In genomic region chr2:217911283-217911965, GRCh38 we compare ENCODE assay signal across 14 cellular contexts.
DNase-seq lines count a peak whose midpoint lies in the region; ATAC-seq and TF ChIP-seq lines count a peak whose summit lies in the region.
"Had no signal": no experiment of that assay in that cellular context is flagged by ENCODE, and none has a peak within 500 bp of the region (broad histone marks: within the 10 kb centered on the region; RNA-seq: fewer than 3 reads in every experiment).

No MANE protein-coding gene starts in this region.

- CTCF ChIA-PET in activated CD4-positive, alpha-beta T cell treated with anti-CD3 and anti-CD28 coated beads for 36 hours (lab: Charles Lee) = interaction anchor here (1.2 to 1.3 kb wide), 2 partner anchors 76 to 155 kb away, joined by 3 to 4 read pairs; no protein-coding TSS in a partner anchor

- no peaks in the 10 kb centered on the region for H3K9me3 Mint-ChIP-seq in activated CD4-positive, alpha-beta T cell treated with anti-CD3 and anti-CD28 coated beads for 36 hours (ENCODE audit: low read depth)
- H3K9me3 Mint-ChIP-seq: activated CD4-positive, alpha-beta T cell treated with anti-CD3 and anti-CD28 coated beads, Interleukin-2, amount 10 ng/mL, durations not matched to agents 7 days and 5 days; activated naive CD4-positive, alpha-beta T cell treated with anti-CD3 and anti-CD28 coated beads for 36 hours had no signal

- H3K4me3 ChIP-seq in heart right ventricle (peak overlapping the region in 2 of 10 donors; percentile 23 to 28), psoas muscle (no peak overlapping the region), aorta (ENCODE audit: low read length in 2 of 2) (no peak overlapping the region)

- H3K27ac ChIP-seq in heart right ventricle (peak overlapping the region; percentile 83 to 99 (median 94)), psoas muscle (peak overlapping the region; percentile 97), aorta (ENCODE audit: low read depth in 1 of 2, low read length in 2 of 2) (peak overlapping the region; percentile 89 to 95)

- H3K4me3 Mint-ChIP-seq in activated CD4-positive, alpha-beta T cell treated with anti-CD3 and anti-CD28 coated beads for 36 hours = no peak overlapping the region
- H3K4me3 Mint-ChIP-seq: activated CD4-positive, alpha-beta T cell treated with anti-CD3 and anti-CD28 coated beads, Interleukin-2, amount 10 ng/mL, durations not matched to agents 7 days and 5 days; activated naive CD4-positive, alpha-beta T cell treated with anti-CD3 and anti-CD28 coated beads for 36 hours had no signal

- H3K9me3 ChIP-seq in heart right ventricle (no peaks in the 10 kb centered on the region), psoas muscle (no peaks in the 10 kb centered on the region), aorta (ENCODE audit: control insufficient read depth, low read length) (no peaks in the 10 kb centered on the region)
- H3K9me3 ChIP-seq: SK-N-SH had no signal

- H3K27ac Mint-ChIP-seq in activated CD4-positive, alpha-beta T cell treated with anti-CD3 and anti-CD28 coated beads for 36 hours = no peak overlapping the region
- H3K27ac Mint-ChIP-seq: activated CD4-positive, alpha-beta T cell treated with anti-CD3 and anti-CD28 coated beads, Interleukin-2, amount 10 ng/mL, durations not matched to agents 7 days and 5 days; activated naive CD4-positive, alpha-beta T cell treated with anti-CD3 and anti-CD28 coated beads for 36 hours had no signal

- H3K36me3 ChIP-seq in heart right ventricle = peaks cover 0 to 38% (median 16%) of the 10 kb centered on the region in 9 donors
- peaks cover 0 to 5% of the 10 kb centered on the region in 2 donors for H3K36me3 ChIP-seq in psoas muscle (ENCODE audit: insufficient read depth in 1 of 2, low read depth in 1 of 2)
- peaks cover 0 to 6% of the 10 kb centered on the region in 2 donors for H3K36me3 ChIP-seq in aorta (ENCODE audit: control insufficient read depth in 1 of 2, insufficient read depth in 2 of 2, low read length in 1 of 2)

- H3K27me3 Mint-ChIP-seq in activated CD4-positive, alpha-beta T cell treated with anti-CD3 and anti-CD28 coated beads for 36 hours = peaks cover 7% of the 10 kb centered on the region

- H3K36me3 Mint-ChIP-seq in activated CD4-positive, alpha-beta T cell treated with anti-CD3 and anti-CD28 coated beads for 36 hours (ENCODE audit: low read depth) = no peaks in the 10 kb centered on the region

- WGBS in heart right ventricle, 2 donors = 51 to 62% methylated on average over 7 of the region's 7 CpGs
- 53 to 75% (median 58%) methylated on average over 7 of the region's 7 CpGs for WGBS in psoas muscle, 3 donors
- WGBS in aorta, 2 donors = 24 to 25% methylated on average over 7 of the region's 7 CpGs

- no peaks in the 10 kb centered on the region for H3K4me1 Mint-ChIP-seq in activated CD4-positive, alpha-beta T cell treated with anti-CD3 and anti-CD28 coated beads for 36 hours

- H3K4me1 ChIP-seq in heart right ventricle (peaks cover 79 to 100% (median 99%) of the 10 kb centered on the region in 9 donors), psoas muscle (peaks cover 91% of the 10 kb centered on the region), aorta (ENCODE audit: control insufficient read depth in 1 of 2, insufficient read depth in 2 of 2, low read length in 2 of 2) (peaks cover 12 to 20% of the 10 kb centered on the region in 2 donors)

- H3K27me3 ChIP-seq in heart right ventricle (no peaks in the 10 kb centered on the region), psoas muscle (ENCODE audit: insufficient read depth in 3 of 3, low read length in 2 of 3) (no peaks in the 10 kb centered on the region), aorta (ENCODE audit: control insufficient read depth in 1 of 2, insufficient read depth in 2 of 2, low read length in 1 of 2) (no peaks in the 10 kb centered on the region)

- intact Hi-C loops in Right ventricle myocardium inferior (cut with DNase I) (no loop called here), cardiac septum (cut with DNase I) (no loop called here), heart right ventricle (cut with DNase I) (no loop called here), psoas muscle (cut with DNase I) (no loop called here), aorta (cut with DNase I) (loop anchor here in 1 of 2 donors (10.0 kb wide), 1 partner anchor 807 kb away; no protein-coding TSS in a partner anchor)
- intact Hi-C loops in activated CD4-positive, alpha-beta T cell treated with anti-CD3 and anti-CD28 coated beads for 36 hours (cut with DNase I, micrococcal nuclease) = no loop called here

- DNase-seq in Right ventricle myocardium inferior (ENCODE audit: missing footprints) = no peak
- DNase-seq in cardiac septum (ENCODE audit: low spot score) = no peak
- no peak for DNase-seq in heart right ventricle
- peak; percentile 71 to 80 for DNase-seq in psoas muscle
- DNase-seq in aorta = peak in 1 of 2 donors; percentile 81
- no peak for DNase-seq in activated CD4-positive, alpha-beta T cell treated with anti-CD3 and anti-CD28 coated beads for 36 hours
- DNase-seq: activated CD4-positive, alpha-beta T cell treated with anti-CD3 and anti-CD28 coated beads, Interleukin-2, amount 10 ng/mL, durations not matched to agents 7 days and 5 days; activated naive CD4-positive, alpha-beta T cell treated with anti-CD3 and anti-CD28 coated beads for 36 hours; EL; MM.1S; NCI-H774; SK-N-SH had no signal

- ATAC-seq in Right ventricle myocardium inferior (peak; percentile 26), heart right ventricle (peak in 1 of 8 donors; percentile 16), psoas muscle (peak in 3 of 4 donors; percentile 59 to 72 (median 68)), aorta (ENCODE audit: low FRiP score) (no peak), GM21786 (IDR thresholded peaks at IDR 0.05; ENCODE audit: unreplicated experiment) (no peak), HG03378 (IDR thresholded peaks at IDR 0.05; ENCODE audit: unreplicated experiment) (no peak)
- no peak for ATAC-seq in activated CD4-positive, alpha-beta T cell treated with anti-CD3 and anti-CD28 coated beads for 36 hours

- TF ChIP-seq CTCF in heart right ventricle (IDR thresholded peaks at IDR 0.05) = no peak
- no peak for TF ChIP-seq CTCF in psoas muscle (IDR thresholded peaks at IDR 0.05)

- POLR2A ChIA-PET in activated CD4-positive, alpha-beta T cell treated with anti-CD3 and anti-CD28 coated beads for 36 hours (lab: Charles Lee) = no interaction called here

Comparison
In these comparisons a context has a peak if more than half of its experiments do, and no peak if none do; other contexts are left out.
1. ATAC-seq: peak in Right ventricle myocardium inferior (single experiment) and psoas muscle (3 of 4); none in aorta (single experiment), activated CD4-positive, alpha-beta T cell treated with anti-CD3 and anti-CD28 coated beads for 36 hours (single experiment), GM21786 (single experiment) and HG03378 (single experiment).
2. DNase-seq: peak in psoas muscle (2 of 2); none in Right ventricle myocardium inferior (single experiment), cardiac septum (single experiment), heart right ventricle (0 of 2) and activated CD4-positive, alpha-beta T cell treated with anti-CD3 and anti-CD28 coated beads for 36 hours (single experiment).
3. Peak in every context shown above with its lines, with median percentiles within 50 percentile points of each other: H3K27ac ChIP-seq.